ENCODE assay signal across 30 cellular contexts in the genomic region with DNA sequence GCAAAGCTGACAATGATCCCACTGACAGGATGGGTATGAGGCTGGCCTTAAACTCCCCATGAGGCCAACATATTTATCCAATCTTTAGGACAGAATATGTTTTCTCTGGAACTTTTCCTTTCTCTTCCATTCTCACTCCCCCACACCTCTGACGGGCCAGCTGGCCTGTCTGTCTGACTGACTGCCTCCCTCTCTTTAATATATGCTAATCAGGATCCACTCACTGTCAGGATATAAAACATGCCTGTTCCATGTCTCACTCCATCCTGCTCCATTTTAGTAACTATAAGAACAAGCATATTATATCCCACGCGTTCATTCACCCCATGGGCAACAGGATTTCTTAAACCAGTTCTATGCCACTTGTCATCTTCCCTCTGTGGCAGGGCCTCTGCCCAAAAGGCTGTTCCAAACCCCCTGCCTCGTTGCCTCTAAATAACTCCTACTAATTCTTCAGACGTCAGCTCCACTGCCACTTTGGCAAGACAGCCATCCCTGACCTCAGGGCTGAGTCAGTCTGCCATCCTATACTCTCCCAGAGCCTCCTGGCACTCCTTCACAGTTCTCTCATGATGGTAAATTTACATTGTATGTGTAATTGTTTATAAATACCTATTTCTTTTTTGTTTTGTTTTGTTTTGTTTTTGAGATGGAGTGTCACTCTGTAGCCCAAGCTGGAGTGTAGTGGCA.
"Had no signal": no experiment of that assay in that cellular context is flagged by ENCODE, and none has a peak within 500 bp of the region (broad histone marks: within the 10 kb centered on the region; RNA-seq: fewer than 3 reads in every experiment).

No MANE protein-coding gene starts in this region.

- H3K36me3 ChIP-seq: adrenal gland, brain microvascular endothelial cell, esophagus muscularis mucosa, gastroesophageal sphincter, neutrophil, ovary, tibial nerve had no signal

- H3K79me2 ChIP-seq: hepatocyte had no signal

- H3K4me3 ChIP-seq: adrenal gland, esophagus muscularis mucosa, gastroesophageal sphincter, hepatocyte, mucosa of descending colon, ovary, SK-N-MC, tibial nerve had no signal

- H3K9me3 ChIP-seq: adrenal gland, esophagus muscularis mucosa, gastroesophageal sphincter, mucosa of descending colon, neutrophil, ovary, tibial nerve had no signal

- ATAC-seq: activated CD4-positive, alpha-beta T cell treated with anti-CD3 and anti-CD28 coated beads for 36 hours; activated CD8-positive, alpha-beta memory T cell treated with anti-CD3 and anti-CD28 coated beads, Interleukin-2, amount 10 ng/mL, durations not matched to agents 7 days and 5 days; activated CD8-positive, alpha-beta T cell treated with anti-CD3 and anti-CD28 coated beads, Interleukin-2, amount 10 ng/mL, durations not matched to agents 7 days and 5 days; activated T-cell treated with anti-CD3 and anti-CD28 coated beads, Interleukin-2, amount 50 U/mL, for 72 hours; gastroesophageal sphincter; left ventricle myocardium superior; mucosa of descending colon; sciatic nerve; stimulated activated naive B cell treated with anti-CD40 and anti-IgM and Interleukin-4, amounts not matched to agents 10 μg/mL and 1 μg/mL and 100 μg/mL, for 72 hours had no signal

- H3K4me2 ChIP-seq: hepatocyte had no signal

- DNase-seq: activated CD4-positive, alpha-beta T cell treated with anti-CD3 and anti-CD28 coated beads for 36 hours; activated CD4-positive, CD25-positive, alpha-beta regulatory T cell; activated CD8-positive, alpha-beta memory T cell treated with anti-CD3 and anti-CD28 coated beads, Interleukin-2, amount 10 ng/mL, durations not matched to agents 7 days and 5 days; activated CD8-positive, alpha-beta T cell treated with anti-CD3 and anti-CD28 coated beads, Interleukin-2, amount 10 ng/mL, durations not matched to agents 7 days and 5 days; activated effector memory CD4-positive, alpha-beta T cell treated with Interleukin-2 at 50 U/mL for 16 hours; activated naive CD4-positive, alpha-beta T cell treated with Interleukin-2 at 50 U/mL for 16 hours; activated T-cell treated with anti-CD3 and anti-CD28 coated beads, Interleukin-2, amount 50 U/mL, for 72 hours; adrenal gland; aorta; brain microvascular endothelial cell; caudate nucleus; cortex of kidney; islet precursor cell; left cardiac atrium; left ventricle myocardium superior; mucosa of descending colon; nephron progenitor cell; ovary; retina; stimulated activated CD4-positive, alpha-beta T cell treated with anti-CD3 and anti-CD28 coated beads, Interleukin-15, amount 100 ng/mL, for 24 hours; stimulated activated CD4-positive, alpha-beta T cell treated with anti-CD3 and anti-CD28 coated beads, Interleukin-2, amount 100 ng/mL, for 24 hours; stimulated activated naive B cell treated with anti-CD40 and anti-IgM and Interleukin-4, amounts not matched to agents 10 μg/mL and 1 μg/mL and 100 μg/mL, for 72 hours; T-helper 2 cell had no signal

- H2AFZ ChIP-seq: hepatocyte had no signal

- H3K27ac ChIP-seq: adrenal gland, brain microvascular endothelial cell, esophagus muscularis mucosa, gastroesophageal sphincter, hepatocyte, neutrophil, ovary, SK-N-MC, tibial nerve had no signal

- H3K27me3 ChIP-seq: adrenal gland, brain microvascular endothelial cell, esophagus muscularis mucosa, gastroesophageal sphincter, ovary, tibial nerve had no signal

- H3K4me1 ChIP-seq: adrenal gland, tibial nerve had no signal
